12 cellular contexts compared by ENCODE assay signal in genomic region chr6:7144810-7145209, GRCh38. TPM values are rescaled to one million over a fixed set of nuclear protein-coding genes. Genes with fewer than 3 reads are reported as not detected.
DNase-seq lines count a peak whose midpoint lies in the region; ATAC-seq, FAIRE-seq and TF ChIP-seq lines count a peak whose summit lies in the region.
"Had no signal": no experiment of that assay in that cellular context is flagged by ENCODE, and none has a peak within 500 bp of the region (broad histone marks: within the 10 kb centered on the region; RNA-seq: fewer than 3 reads in every experiment).

No MANE protein-coding gene starts in this region.

- H3K4me3 ChIP-seq in HUES48 (ENCODE audit: low read depth, low read length) (no peak overlapping the region; the same call in 1 of the 2 replicates), liver (ENCODE audit: low read depth in 1 of 3, low read length in 3 of 3) (no peak overlapping the region), stomach smooth muscle (ENCODE audit: low read length in 2 of 2) (peak overlapping the region in 1 of 2 donors; percentile 47)
- H3K4me3 ChIP-seq: heart right ventricle had no signal

- H3K27ac Mint-ChIP-seq in activated naive CD8-positive, alpha-beta T cell treated with anti-CD3 and anti-CD28 coated beads for 36 hours, result peak overlapping the region; percentile 54

- no peak for ATAC-seq in GM18505 (IDR thresholded peaks at IDR 0.05; ENCODE audit: unreplicated experiment)
- no peak for ATAC-seq in HG03571 (IDR thresholded peaks at IDR 0.05; ENCODE audit: unreplicated experiment)
- ATAC-seq: heart right ventricle had no signal

- 24% methylated on average over 5 of the region's 5 CpGs for WGBS in liver

- H3K36me3 ChIP-seq in HUES48 (ENCODE audit: control insufficient read depth, insufficient read depth, low read length) (no peaks in the 10 kb centered on the region), liver (ENCODE audit: control insufficient read depth in 4 of 4, insufficient read depth in 3 of 4, low read depth in 1 of 4, low read length in 3 of 4) (no peaks in the 10 kb centered on the region), stomach smooth muscle (ENCODE audit: control insufficient read depth in 2 of 2, insufficient read depth in 2 of 2, low read length in 2 of 2) (no peaks in the 10 kb centered on the region)
- H3K36me3 ChIP-seq: heart right ventricle had no signal

- H3K4me1 ChIP-seq in HUES48 (ENCODE audit: control insufficient read depth, insufficient read depth, low read length) (peaks cover 69% of the 10 kb centered on the region), liver (ENCODE audit: control insufficient read depth in 4 of 4, insufficient read depth in 4 of 4, low read length in 3 of 4) (peaks cover 16 to 68% (median 61%) of the 10 kb centered on the region in 4 donors), stomach smooth muscle (ENCODE audit: control insufficient read depth, insufficient read depth, low read length) (peaks cover 52% of the 10 kb centered on the region)

- peaks cover 69% of the 10 kb centered on the region for H3K4me1 Mint-ChIP-seq in activated naive CD8-positive, alpha-beta T cell treated with anti-CD3 and anti-CD28 coated beads for 36 hours

- H3K27ac ChIP-seq in HUES48 (ENCODE audit: low read depth, low read length) (peak overlapping the region; percentile 70), liver (ENCODE audit: low read depth in 1 of 2, low read length in 2 of 2) (peak overlapping the region; percentile 45 to 65), stomach smooth muscle (ENCODE audit: low read length) (peak overlapping the region; percentile 92)

- H3K27me3 ChIP-seq in HUES48 (ENCODE audit: control insufficient read depth, insufficient read depth, low read length) (no peaks in the 10 kb centered on the region), liver (ENCODE audit: control insufficient read depth in 4 of 4, insufficient read depth in 4 of 4, low read length in 3 of 4) (no peaks in the 10 kb centered on the region), stomach smooth muscle (ENCODE audit: control insufficient read depth in 1 of 2, insufficient read depth in 2 of 2, low read length in 2 of 2) (no peaks in the 10 kb centered on the region)
- H3K27me3 ChIP-seq: heart right ventricle had no signal

- H3K9ac ChIP-seq in HUES48 (ENCODE audit: low read depth, low read length) (no peak overlapping the region), liver (ENCODE audit: low read depth in 1 of 2, low read length in 2 of 2) (peak overlapping the region; percentile 2 to 80), stomach smooth muscle (ENCODE audit: low read length in 2 of 2) (peak overlapping the region; percentile 6 to 34)

- TF ChIP-seq POLR2A in GM18505 (IDR thresholded peaks at IDR 0.05; ENCODE audit: borderline replicate concordance, extremely low read depth, insufficient read depth, insufficient read length), result no peak

- no peaks in the 10 kb centered on the region for H3K9me3 Mint-ChIP-seq in activated naive CD8-positive, alpha-beta T cell treated with anti-CD3 and anti-CD28 coated beads for 36 hours

- no peaks in the 10 kb centered on the region for H3K9me3 ChIP-seq in HUES48 (ENCODE audit: control insufficient read depth, insufficient read depth, low read length)
- H3K9me3 ChIP-seq in liver (ENCODE audit: control insufficient read depth in 4 of 4, low read length in 3 of 4), result no peaks in the 10 kb centered on the region
- H3K9me3 ChIP-seq in stomach smooth muscle (ENCODE audit: control insufficient read depth in 2 of 2, low read length in 2 of 2), result no peaks in the 10 kb centered on the region
- H3K9me3 ChIP-seq: heart right ventricle had no signal

- no peak for FAIRE-seq in HTR-8/SVneo (lab: Jason Lieb, UNC)

- peak in 1 of 2 donors; percentile 6 for TF ChIP-seq RAD21 in liver (IDR thresholded peaks at IDR 0.05)

- DNase-seq in activated naive CD8-positive, alpha-beta T cell treated with anti-CD3 and anti-CD28 coated beads for 36 hours, result no peak
- DNase-seq in HTR-8/SVneo (ENCODE audit: insufficient read length, low spot score), result no peak
- no peak for DNase-seq in stimulated activated naive CD4-positive, alpha-beta T cell treated with Interleukin-2 at 50 U/mL for 16 hours (lab: John Stamatoyannopoulos, UW)
- DNase-seq: activated CD4-positive, alpha-beta T cell treated with anti-CD3 and anti-CD28 coated beads, Interleukin-2, amount 50 U/mL, for 4 hours; caudate nucleus; heart right ventricle; posterior cingulate gyrus had no signal

- H3K27me3 Mint-ChIP-seq in activated naive CD8-positive, alpha-beta T cell treated with anti-CD3 and anti-CD28 coated beads for 36 hours, result no peaks in the 10 kb centered on the region

- H3K4me3 Mint-ChIP-seq in activated naive CD8-positive, alpha-beta T cell treated with anti-CD3 and anti-CD28 coated beads for 36 hours, result no peak overlapping the region

- TF ChIP-seq CTCF in liver (IDR thresholded peaks at IDR 0.05; ENCODE audit: low read depth, low read length, missing input control), result no peak

- H3K36me3 Mint-ChIP-seq in activated naive CD8-positive, alpha-beta T cell treated with anti-CD3 and anti-CD28 coated beads for 36 hours, result peaks cover 8% of the 10 kb centered on the region

TF ChIP-seq in liver, 16 proteins besides CTCF, POLR2A, EP300 and RAD21:
- no peak for TF ChIP-seq ZBTB33 (IDR thresholded peaks at IDR 0.05)
- TF ChIP-seq TAF1 (conservative IDR thresholded peaks at IDR 0.05), result no peak
- no peak for TF ChIP-seq NR2F2 (IDR thresholded peaks at IDR 0.05)
- no peak for TF ChIP-seq RXRA (IDR thresholded peaks at IDR 0.05)
- no peak for TF ChIP-seq YY1 (IDR thresholded peaks at IDR 0.05)
- TF ChIP-seq GABPA (IDR thresholded peaks at IDR 0.05 in 1 of 2, conservative IDR thresholded peaks at IDR 0.05 in 1 of 2), result no peak
- TF ChIP-seq HNF4A (conservative IDR thresholded peaks at IDR 0.05), result no peak
- TF ChIP-seq JUND (IDR thresholded peaks at IDR 0.05), result no peak
- TF ChIP-seq FOXA2 (IDR thresholded peaks at IDR 0.05), result no peak
- TF ChIP-seq ATF3 (IDR thresholded peaks at IDR 0.05), result no peak
- no peak for TF ChIP-seq MAX (IDR thresholded peaks at IDR 0.05)
- no peak for TF ChIP-seq REST (IDR thresholded peaks at IDR 0.05)
- no peak for TF ChIP-seq SP1 (IDR thresholded peaks at IDR 0.05)
- no peak for TF ChIP-seq FOXA1 (IDR thresholded peaks at IDR 0.05)
- no peak for TF ChIP-seq EGR1 (IDR thresholded peaks at IDR 0.05; ENCODE audit: low read depth in 2 of 2)
- TF ChIP-seq HNF4G (IDR thresholded peaks at IDR 0.05), result no peak
TF ChIP-seq in liver: peak in this region for 0.

RNA-seq across cellular contexts. Expression of gene RREB1, which starts 37.0 kb away (rescaled TPM):
- total RNA-seq in activated naive CD8-positive, alpha-beta T cell treated with anti-CD3 and anti-CD28 coated beads for 36 hours, result 10 to 100 TPM; 17.4 to 18.5 TPM
- total RNA-seq in liver, result 10 to 100 TPM; 22.8 to 28.9 TPM
- 10 to 100 TPM; 10.1 to 11.8 TPM for polyA plus RNA-seq in liver
